In the genomic region with DNA sequence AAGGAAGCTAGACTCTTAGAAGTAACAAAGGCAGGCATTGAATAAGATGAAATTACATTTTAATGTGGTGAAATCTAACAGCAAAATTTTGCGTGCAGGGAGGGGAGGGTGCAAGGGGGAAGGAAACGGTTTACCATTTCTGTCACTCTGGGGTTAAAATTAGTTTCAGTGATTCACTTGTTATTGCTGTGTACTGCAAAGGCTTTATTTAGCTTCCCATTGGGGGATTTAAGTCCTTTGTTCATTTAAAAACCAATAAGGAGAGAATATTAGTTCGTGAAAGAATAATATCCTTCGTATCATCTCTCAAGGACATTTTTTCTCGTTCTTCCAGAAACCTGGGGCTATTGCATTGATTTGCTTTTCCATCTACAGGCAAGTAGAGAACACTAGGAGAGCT, we compare ENCODE assay signal across 1 cellular context.
TF ChIP-seq lines count a peak whose summit lies in the region.

No MANE protein-coding gene starts in this region.

TF ChIP-seq in GM23338, 12 proteins besides CTCF, POLR2A, EP300 and RAD21 (continued from another document):
- TF ChIP-seq, protein P1, sequence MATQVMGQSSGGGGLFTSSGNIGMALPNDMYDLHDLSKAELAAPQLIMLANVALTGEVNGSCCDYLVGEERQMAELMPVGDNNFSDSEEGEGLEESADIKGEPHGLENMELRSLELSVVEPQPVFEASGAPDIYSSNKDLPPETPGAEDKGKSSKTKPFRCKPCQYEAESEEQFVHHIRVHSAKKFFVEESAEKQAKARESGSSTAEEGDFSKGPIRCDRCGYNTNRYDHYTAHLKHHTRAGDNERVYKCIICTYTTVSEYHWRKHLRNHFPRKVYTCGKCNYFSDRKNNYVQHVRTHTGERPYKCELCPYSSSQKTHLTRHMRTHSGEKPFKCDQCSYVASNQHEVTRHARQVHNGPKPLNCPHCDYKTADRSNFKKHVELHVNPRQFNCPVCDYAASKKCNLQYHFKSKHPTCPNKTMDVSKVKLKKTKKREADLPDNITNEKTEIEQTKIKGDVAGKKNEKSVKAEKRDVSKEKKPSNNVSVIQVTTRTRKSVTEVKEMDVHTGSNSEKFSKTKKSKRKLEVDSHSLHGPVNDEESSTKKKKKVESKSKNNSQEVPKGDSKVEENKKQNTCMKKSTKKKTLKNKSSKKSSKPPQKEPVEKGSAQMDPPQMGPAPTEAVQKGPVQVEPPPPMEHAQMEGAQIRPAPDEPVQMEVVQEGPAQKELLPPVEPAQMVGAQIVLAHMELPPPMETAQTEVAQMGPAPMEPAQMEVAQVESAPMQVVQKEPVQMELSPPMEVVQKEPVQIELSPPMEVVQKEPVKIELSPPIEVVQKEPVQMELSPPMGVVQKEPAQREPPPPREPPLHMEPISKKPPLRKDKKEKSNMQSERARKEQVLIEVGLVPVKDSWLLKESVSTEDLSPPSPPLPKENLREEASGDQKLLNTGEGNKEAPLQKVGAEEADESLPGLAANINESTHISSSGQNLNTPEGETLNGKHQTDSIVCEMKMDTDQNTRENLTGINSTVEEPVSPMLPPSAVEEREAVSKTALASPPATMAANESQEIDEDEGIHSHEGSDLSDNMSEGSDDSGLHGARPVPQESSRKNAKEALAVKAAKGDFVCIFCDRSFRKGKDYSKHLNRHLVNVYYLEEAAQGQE (IDR thresholded peaks at IDR 0.05; ENCODE audit: unreplicated experiment): no peak
- no peak for TF ChIP-seq ZNF331 (CRISPR knock-in tag; IDR thresholded peaks at IDR 0.05; ENCODE audit: low read depth)
- no peak for TF ChIP-seq NANOG (IDR thresholded peaks at IDR 0.05; ENCODE audit: borderline replicate concordance)
- no peak for TF ChIP-seq CREB1 (CRISPR knock-in tag; IDR thresholded peaks at IDR 0.05; ENCODE audit: low read depth)
- no peak for TF ChIP-seq JUNB (IDR thresholded peaks at IDR 0.05; ENCODE audit: unreplicated experiment)
- no peak for TF ChIP-seq ETS1 (IDR thresholded peaks at IDR 0.05)
- no peak for TF ChIP-seq POLR2AphosphoS5 (IDR thresholded peaks at IDR 0.05; ENCODE audit: low read depth)
